19 cellular contexts compared by ENCODE assay signal in genomic region chr3:161339517-161340500, GRCh38. TPM values are rescaled to one million over a fixed set of nuclear protein-coding genes. Genes with fewer than 3 reads are reported as not detected.
"Had no signal": no experiment of that assay in that cellular context is flagged by ENCODE, and none has a peak within 500 bp of the region (broad histone marks: within the 10 kb centered on the region; RNA-seq: fewer than 3 reads in every experiment).

No MANE protein-coding gene starts in this region.

- H3K36me3 ChIP-seq: brain microvascular endothelial cell, esophagus muscularis mucosa, lower lobe of right lung, ovary, sigmoid colon, stomach had no signal

- H3K9me3 ChIP-seq: esophagus muscularis mucosa, lower lobe of right lung, ovary, sigmoid colon, stomach had no signal

- H3K4me3 Mint-ChIP-seq: activated CD4-positive, alpha-beta T cell treated with anti-CD3 and anti-CD28 coated beads, Interleukin-2, amount 10 ng/mL, durations not matched to agents 7 days and 5 days; activated naive CD8-positive, alpha-beta T cell treated with anti-CD3 and anti-CD28 coated beads for 36 hours; central memory CD8-positive, alpha-beta T cell; immature natural killer cell; mesothelial cell of epicardium; neural crest cell had no signal

- H3K27ac Mint-ChIP-seq: activated CD4-positive, alpha-beta T cell treated with anti-CD3 and anti-CD28 coated beads, Interleukin-2, amount 10 ng/mL, durations not matched to agents 7 days and 5 days; activated naive CD8-positive, alpha-beta T cell treated with anti-CD3 and anti-CD28 coated beads for 36 hours; immature natural killer cell; mesothelial cell of epicardium had no signal

- DNase-seq: activated CD4-positive, alpha-beta T cell treated with anti-CD3 and anti-CD28 coated beads, Interleukin-2, amount 10 ng/mL, durations not matched to agents 7 days and 5 days; activated CD8-positive, alpha-beta memory T cell treated with anti-CD3 and anti-CD28 coated beads for 24 hours; activated naive CD8-positive, alpha-beta T cell treated with anti-CD3 and anti-CD28 coated beads for 36 hours; amygdala; brain microvascular endothelial cell; foreskin melanocyte; head of caudate nucleus; immature natural killer cell; lower lobe of right lung; ovary; sigmoid colon; stimulated activated CD4-positive, alpha-beta T cell treated with anti-CD3 and anti-CD28 coated beads, Interleukin-2, amount 100 ng/mL, for 24 hours; stomach had no signal

- H3K9me3 Mint-ChIP-seq: activated CD4-positive, alpha-beta T cell treated with anti-CD3 and anti-CD28 coated beads, Interleukin-2, amount 10 ng/mL, durations not matched to agents 7 days and 5 days; activated naive CD8-positive, alpha-beta T cell treated with anti-CD3 and anti-CD28 coated beads for 36 hours; central memory CD8-positive, alpha-beta T cell; immature natural killer cell; mesothelial cell of epicardium; neural crest cell had no signal

- H3K4me3 ChIP-seq: coronary artery, esophagus muscularis mucosa, lower lobe of right lung, ovary, sigmoid colon, stomach had no signal

- H3K4me1 Mint-ChIP-seq: activated CD4-positive, alpha-beta T cell treated with anti-CD3 and anti-CD28 coated beads, Interleukin-2, amount 10 ng/mL, durations not matched to agents 7 days and 5 days; central memory CD8-positive, alpha-beta T cell; immature natural killer cell; mesothelial cell of epicardium; neural crest cell had no signal

- H3K4me1 ChIP-seq: esophagus muscularis mucosa, lower lobe of right lung, sigmoid colon had no signal

- ATAC-seq: lower lobe of right lung had no signal

- H3K27me3 ChIP-seq: brain microvascular endothelial cell, esophagus muscularis mucosa, ovary, sigmoid colon, stomach had no signal

- H3K27ac ChIP-seq: brain microvascular endothelial cell, coronary artery, esophagus muscularis mucosa, lower lobe of right lung, ovary, sigmoid colon, stomach had no signal

- H3K36me3 Mint-ChIP-seq: activated naive CD8-positive, alpha-beta T cell treated with anti-CD3 and anti-CD28 coated beads for 36 hours; mesothelial cell of epicardium had no signal

RNA-seq across cellular contexts. Expression of gene SPTSSB, which starts 31.5 kb away (rescaled TPM):
- total RNA-seq: activated CD4-positive, alpha-beta T cell treated with anti-CD3 and anti-CD28 coated beads, Interleukin-2, amount 10 ng/mL, durations not matched to agents 7 days and 5 days; activated naive CD8-positive, alpha-beta T cell treated with anti-CD3 and anti-CD28 coated beads for 36 hours; lower lobe of right lung; pulmonary artery endothelial cell; sigmoid colon had no signal
